11 cellular contexts compared by ENCODE assay signal in the genomic region with DNA sequence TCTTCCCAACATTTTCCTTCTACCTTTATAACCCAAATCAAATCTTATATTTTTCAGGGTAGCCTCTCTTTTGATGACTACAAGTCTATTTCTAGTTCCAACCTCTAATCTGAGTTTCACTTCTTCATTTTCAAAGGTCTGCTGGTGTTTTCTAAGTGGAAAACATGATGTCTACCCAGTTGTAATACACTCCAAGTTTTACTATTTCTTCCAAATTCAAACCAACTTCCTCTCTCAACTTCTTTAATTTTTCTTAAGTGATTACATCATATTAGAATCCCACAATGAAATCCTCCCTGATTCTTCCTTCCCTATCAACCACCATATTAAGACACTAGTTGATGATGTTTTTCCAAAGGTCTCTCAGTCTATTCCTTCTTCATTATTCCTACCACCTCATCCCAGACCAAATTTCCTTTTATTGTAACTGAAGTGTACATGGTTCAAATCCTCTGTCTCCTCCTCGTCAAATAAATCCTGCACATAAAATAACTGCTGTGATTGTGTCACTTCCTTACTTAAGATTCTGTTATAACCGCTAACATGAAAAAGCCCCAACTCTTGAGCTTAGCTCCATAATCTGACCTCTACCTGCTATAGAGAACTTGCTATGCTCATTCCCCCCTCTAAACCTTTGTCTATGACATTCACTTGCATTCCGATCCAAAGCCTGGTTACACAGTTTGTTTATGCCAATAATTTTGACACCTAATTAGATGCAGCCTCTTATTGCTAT. TPM values are rescaled to one million over a fixed set of nuclear protein-coding genes. Genes with fewer than 3 reads are reported as not detected.
DNase-seq lines count a peak whose midpoint lies in the region; ATAC-seq and FAIRE-seq lines count a peak whose summit lies in the region.
"Had no signal": no experiment of that assay in that cellular context is flagged by ENCODE, and none has a peak within 500 bp of the region (broad histone marks: within the 10 kb centered on the region; RNA-seq: fewer than 3 reads in every experiment).

No MANE protein-coding gene starts in this region.

- no peaks in the 10 kb centered on the region for H3K36me3 ChIP-seq in SJCRH30

- H3K9me3 ChIP-seq in SJCRH30 (replicated peaks), result no peaks in the 10 kb centered on the region

- H3K27me3 ChIP-seq in SJCRH30, result no peaks in the 10 kb centered on the region

- ATAC-seq in GM19351 (IDR thresholded peaks at IDR 0.05; ENCODE audit: unreplicated experiment) (peak; percentile 99), HG03095 (IDR thresholded peaks at IDR 0.05; ENCODE audit: unreplicated experiment) (peak; percentile 95)

- H3K4me3 ChIP-seq in SJCRH30, result no peak overlapping the region
- H3K4me3 ChIP-seq: PC-9 had no signal

- no peaks in the 10 kb centered on the region for H3K4me1 ChIP-seq in SJCRH30

- H3K27ac ChIP-seq in SJCRH30, result no peak overlapping the region
- H3K27ac ChIP-seq: PC-9 had no signal

- DNase-seq in Ammon's horn (ENCODE audit: low spot score) (peak; percentile 8), OCI-M1 (lab: John Stamatoyannopoulos, UW) (peak; percentile 10), NCI-H2029 treated with DMSO at 0.1 percent for 48 hours (lab: John Stamatoyannopoulos, UW) (no peak), HK-2 (ENCODE audit: unreplicated experiment) (no peak), urothelium cell line (ENCODE audit: low spot score) (no peak), SJCRH30 (no peak)
- DNase-seq: aorta, NCI-H1092 treated with DMSO at 0.1 percent for 48 hours, PC-9 had no signal

- no peak for FAIRE-seq in urothelium cell line (lab: Jason Lieb, UNC)

RNA-seq across cellular contexts. Expression of gene TAS2R38, which starts 12.7 kb away (rescaled TPM):
- not detected in 2 replicates for total RNA-seq in SJCRH30 (2014; rRNA removed; shearing (Covaris generic))
- total RNA-seq: aorta, PC-9 had no signal

RNA-seq across cellular contexts. Expression of gene CLEC5A, which starts 14.1 kb away (rescaled TPM):
- total RNA-seq in SJCRH30 (2014; rRNA removed; shearing (Covaris generic)), result not detected in 2 replicates
- total RNA-seq: PC-9 had no signal

RNA-seq across cellular contexts. Expression of gene MGAM, which starts 34.8 kb away (rescaled TPM):
- total RNA-seq in SJCRH30 (2014; rRNA removed; shearing (Covaris generic)), result 0.02 TPM in 1 of 2 replicates, not detected in the other

RNA-seq across cellular contexts. Expression of gene OR9A4, which starts 44.7 kb away (rescaled TPM):
- total RNA-seq in SJCRH30 (2014; rRNA removed; shearing (Covaris generic)), result not detected in 2 replicates
- total RNA-seq: PC-9 had no signal

Comparison
In these comparisons a context has a peak if more than half of its experiments do, and no peak if none do; other contexts are left out.
1. DNase-seq: peak in Ammon's horn (single experiment) and OCI-M1 (single experiment); none in NCI-H2029 treated with DMSO at 0.1 percent for 48 hours (single experiment), HK-2 (single experiment), urothelium cell line (single experiment) and SJCRH30 (0 of 2).